ENCODE assay signal across 14 cellular contexts in the genomic region with DNA sequence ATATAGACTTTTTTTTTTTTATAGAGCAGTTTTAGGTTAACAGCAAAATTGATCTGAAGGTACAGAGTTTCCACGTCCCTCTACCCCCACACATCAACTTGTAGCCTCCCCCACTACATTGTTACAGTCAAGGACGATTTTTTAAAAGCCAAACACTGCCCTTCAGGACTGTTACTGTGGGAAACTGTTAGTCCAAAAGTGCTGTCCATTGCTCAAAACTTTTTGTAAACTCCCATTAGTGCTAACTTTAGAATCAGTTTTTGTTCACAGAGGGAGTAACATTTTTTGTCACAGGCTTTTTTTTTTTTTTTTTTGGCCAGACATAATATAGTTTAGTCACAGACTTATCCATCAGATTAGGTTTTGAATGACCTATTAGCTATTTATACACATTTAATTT.
"Had no signal": no experiment of that assay in that cellular context is flagged by ENCODE, and none has a peak within 500 bp of the region (broad histone marks: within the 10 kb centered on the region; RNA-seq: fewer than 3 reads in every experiment).

No MANE protein-coding gene starts in this region.

- H3K9me3 ChIP-seq: gastrocnemius medialis, heart right ventricle, mucosa of descending colon, sigmoid colon, tibial nerve had no signal

- ATAC-seq: gastrocnemius medialis; left cardiac atrium; stimulated activated memory B cell treated with anti-CD40 and anti-IgM and Interleukin-4, amounts not matched to agents 10 μg/mL and 1 μg/mL and 100 μg/mL, for 72 hours had no signal

- H3K4me1 ChIP-seq: gastrocnemius medialis had no signal

- DNase-seq: activated CD4-positive, alpha-beta T cell treated with anti-CD3 and anti-CD28 coated beads, Interleukin-2, amount 10 ng/mL, durations not matched to agents 24 days and 14 days; activated CD4-positive, CD25-positive, alpha-beta regulatory T cell; activated CD8-positive, alpha-beta memory T cell treated with anti-CD3 and anti-CD28 coated beads, Interleukin-2, amount 50 U/mL, for 48 hours; activated gamma-delta T cell treated with Interleukin-2 at 50 U/mL for 16 hours; amygdala; effector memory CD4-positive, alpha-beta T cell; gastrocnemius medialis; heart right ventricle; left cardiac atrium; mucosa of descending colon; occipital lobe; sigmoid colon had no signal

- H3K27ac ChIP-seq: gastrocnemius medialis had no signal

- H3K27me3 ChIP-seq: gastrocnemius medialis, heart right ventricle, sigmoid colon, tibial nerve had no signal

- H3K4me3 ChIP-seq: gastrocnemius medialis, heart right ventricle, mucosa of descending colon, sigmoid colon, tibial nerve had no signal
